ENCODE assay signal across 8 cellular contexts in the genomic region with DNA sequence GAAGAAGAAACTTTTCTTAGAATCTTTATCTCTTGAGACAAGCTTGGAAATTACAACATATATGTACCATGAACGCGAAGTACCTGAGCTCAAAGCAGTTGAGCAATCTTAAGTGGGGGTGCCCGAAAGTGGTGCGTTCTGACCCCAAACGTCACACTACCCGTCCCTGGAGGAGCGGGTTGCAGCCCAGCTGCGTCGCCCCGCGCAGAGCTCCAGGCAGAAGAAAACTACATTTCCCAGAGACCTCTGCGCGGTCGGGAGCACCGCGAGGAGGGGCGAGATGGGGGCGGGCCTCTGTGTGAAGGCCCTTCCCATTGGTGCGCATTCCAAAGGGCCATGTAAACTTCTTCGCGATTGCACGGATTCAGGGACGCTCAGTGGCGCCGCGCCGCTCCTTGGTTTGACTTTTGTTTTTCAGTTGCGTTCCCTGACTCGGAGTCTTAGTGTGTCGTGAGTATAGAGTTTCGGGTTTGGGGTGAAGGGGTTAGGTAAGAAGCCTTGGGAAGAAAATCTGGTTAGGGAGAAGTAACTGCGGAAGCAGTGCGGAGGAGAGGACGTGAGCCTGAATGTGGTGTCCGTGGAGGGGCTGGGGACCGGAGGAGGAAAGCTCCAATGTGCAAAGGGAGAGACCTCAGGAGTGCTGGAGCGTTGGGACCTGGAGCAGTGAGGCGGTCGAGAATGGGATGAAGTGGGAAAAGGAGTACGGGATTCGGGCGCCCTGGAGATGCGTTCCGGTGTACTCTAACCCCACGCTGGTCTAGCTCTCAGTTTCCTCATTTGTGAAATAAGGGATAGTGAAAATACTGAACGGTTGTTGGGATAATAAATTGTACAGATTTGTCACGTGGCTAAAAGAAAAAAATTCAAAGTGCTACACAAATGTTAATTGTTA. TPM values are rescaled to one million over a fixed set of nuclear protein-coding genes. Genes with fewer than 3 reads are reported as not detected.
DNase-seq lines count a peak whose midpoint lies in the region; ATAC-seq and TF ChIP-seq lines count a peak whose summit lies in the region.

A gene (plus strand): TSS at position 410 of the 892 bp plus-strand sequence. CDS start 7,740 bp downstream, outside the sequence.

- 1% methylated on average over 47 of the region's 47 CpGs for WGBS in GM23248 (ENCODE audit: low coverage in 1 of 2, low lambda C conversion rate in 2 of 2, missing lambda C conversion rate in 2 of 2), 2 experiments
- 1 to 2% methylated on average over 36 to 45 of the region's 47 CpGs for WGBS in upper lobe of left lung, 2 donors

- in situ Hi-C loops in GM23248 (cut with MboI): no loop called here

- H2AFZ ChIP-seq in GM23248 (peak within 1 kb of the TSS; percentile 91), Loucy (ENCODE audit: low read length) (peak within 1 kb of the TSS; percentile 89), parathyroid adenoma (peak within 1 kb of the TSS; percentile 92)

- H3K9me3 ChIP-seq in GM23248 (ENCODE audit: low read depth) (no peaks in the 10 kb centered on the region), Loucy (ENCODE audit: insufficient read depth, low read depth, low read length) (no peaks in the 10 kb centered on the region), parathyroid adenoma (ENCODE audit: control insufficient read depth, low read length) (no peaks in the 10 kb centered on the region), upper lobe of left lung (no peaks in the 10 kb centered on the region)

- no peaks in the 10 kb centered on the region for H3K27me3 ChIP-seq in GM23248 (replicated peaks; ENCODE audit: insufficient read depth)
- no peaks in the 10 kb centered on the region for H3K27me3 ChIP-seq in Loucy (ENCODE audit: insufficient read depth, low read length, poor library complexity, severe bottlenecking)
- no peaks in the 10 kb centered on the region for H3K27me3 ChIP-seq in parathyroid adenoma (ENCODE audit: control insufficient read depth, insufficient read depth, low read length)
- no peaks in the 10 kb centered on the region for H3K27me3 ChIP-seq in upper lobe of left lung

- DNase-seq in ELF-1 (ENCODE audit: low read depth, low spot score): peak; percentile 97
- DNase-seq in GM23248: peak; percentile 96
- DNase-seq in activated T-helper 1 cell treated with Interleukin-2 at 50 U/mL for 16 hours (ENCODE audit: low read depth): peak; percentile 87
- peak; percentile 96 for DNase-seq in germinal center (ENCODE audit: low spot score)
- peak; percentile 93 to 94 for DNase-seq in upper lobe of left lung
- DNase-seq in NCI-H510A (lab: John Stamatoyannopoulos, UW): no peak

- H3K4me2 ChIP-seq in GM23248 (ENCODE audit: unreplicated experiment) (peak within 1 kb of the TSS; percentile 94), Loucy (ENCODE audit: low read depth, low read length, poor library complexity, severe bottlenecking) (peak within 1 kb of the TSS; percentile 86), parathyroid adenoma (ENCODE audit: low read length) (peak within 1 kb of the TSS; percentile 93)

- TF ChIP-seq POLR2A in upper lobe of left lung (IDR thresholded peaks at IDR 0.05): peak in 2 of 4 donors; percentile 33 to 40

- H3K27ac ChIP-seq in GM23248: peak within 1 kb of the TSS; percentile 72
- peak within 1 kb of the TSS; percentile 31 for H3K27ac ChIP-seq in parathyroid adenoma
- peak within 1 kb of the TSS; percentile 56 to 81 (median 70) for H3K27ac ChIP-seq in upper lobe of left lung

- peak; percentile 100 for ATAC-seq in upper lobe of left lung (ENCODE audit: low FRiP score in 2 of 2)

- no peaks in the 10 kb centered on the region for H3F3A ChIP-seq in GM23248 (ENCODE audit: insufficient read depth)
- no peaks in the 10 kb centered on the region for H3F3A ChIP-seq in Loucy (ENCODE audit: low read depth)

- no peaks in the 10 kb centered on the region for H3K4me1 ChIP-seq in GM23248 (ENCODE audit: insufficient read depth)
- H3K4me1 ChIP-seq in Loucy (ENCODE audit: insufficient read depth, low read length, poor library complexity, severe bottlenecking): peaks cover 26% of the 10 kb centered on the region
- H3K4me1 ChIP-seq in parathyroid adenoma: no peaks in the 10 kb centered on the region
- H3K4me1 ChIP-seq in upper lobe of left lung: peaks cover 9 to 15% (median 12%) of the 10 kb centered on the region in 4 donors

- H3K79me2 ChIP-seq in GM23248 (ENCODE audit: insufficient read depth) (peaks cover 28% of the 10 kb centered on the region), Loucy (ENCODE audit: insufficient read depth, low read length) (peaks cover 17% of the 10 kb centered on the region), parathyroid adenoma (no peaks in the 10 kb centered on the region)

- no peak for TF ChIP-seq EP300 in upper lobe of left lung (IDR thresholded peaks at IDR 0.05)

- H4K20me1 ChIP-seq in GM23248 (ENCODE audit: insufficient read depth) (no peaks in the 10 kb centered on the region), Loucy (ENCODE audit: insufficient read depth, low read length, poor library complexity, severe bottlenecking) (no peaks in the 10 kb centered on the region)

- H3K9ac ChIP-seq in GM23248 (peak within 1 kb of the TSS; percentile 82), Loucy (ENCODE audit: low read depth, low read length, poor library complexity, severe bottlenecking) (peak within 1 kb of the TSS; percentile 76), parathyroid adenoma (no peak within 1 kb of the TSS)

- H3K9me2 ChIP-seq in GM23248 (ENCODE audit: insufficient read depth) (no peaks in the 10 kb centered on the region), Loucy (replicated peaks; ENCODE audit: low read depth, low read length) (no peaks in the 10 kb centered on the region)

- no peaks in the 10 kb centered on the region for H3K36me3 ChIP-seq in GM23248 (ENCODE audit: low read depth)
- H3K36me3 ChIP-seq in Loucy (ENCODE audit: insufficient read depth, low read length): no peaks in the 10 kb centered on the region
- no peaks in the 10 kb centered on the region for H3K36me3 ChIP-seq in parathyroid adenoma (ENCODE audit: control insufficient read depth, insufficient read depth, low read length)
- no peaks in the 10 kb centered on the region for H3K36me3 ChIP-seq in upper lobe of left lung

- TF ChIP-seq CTCF in Loucy (conservative IDR thresholded peaks at IDR 0.05; ENCODE audit: low read length): peak; percentile 26
- TF ChIP-seq CTCF in parathyroid adenoma (IDR thresholded peaks at IDR 0.05): peak; percentile 33
- TF ChIP-seq CTCF in upper lobe of left lung (IDR thresholded peaks at IDR 0.05): peak in 2 of 6 experiments; percentile 32 to 44

- H3K4me3 ChIP-seq in GM23248: peak within 1 kb of the TSS; percentile 95
- H3K4me3 ChIP-seq in Loucy (ENCODE audit: low read length, poor library complexity, severe bottlenecking): peak within 1 kb of the TSS; percentile 91
- peak within 1 kb of the TSS; percentile 70 for H3K4me3 ChIP-seq in parathyroid adenoma (ENCODE audit: low read depth, low read length)
- peak within 1 kb of the TSS; percentile 21 to 81 (median 64) for H3K4me3 ChIP-seq in upper lobe of left lung

RNA-seq across cellular contexts. Expression of the gene that starts here (rescaled TPM):
- 6.3 and 9.9 TPM in 2 replicates for total RNA-seq in GM23248 (2014; rRNA removed; shearing (Covaris generic))
- 4.5 and 8.3 TPM in 2 replicates for polyA plus RNA-seq in GM23248 (2016; fragmentation: Nextera tagmentation; extraction: Ambion mirVana)
- total RNA-seq in upper lobe of left lung: 10 to 100 TPM in 1 of 6 donors, 1 to 10 TPM in 5; 6.5 to 25.1 (median 7.6) TPM
